16 cellular contexts compared by ENCODE assay signal in the genomic region with DNA sequence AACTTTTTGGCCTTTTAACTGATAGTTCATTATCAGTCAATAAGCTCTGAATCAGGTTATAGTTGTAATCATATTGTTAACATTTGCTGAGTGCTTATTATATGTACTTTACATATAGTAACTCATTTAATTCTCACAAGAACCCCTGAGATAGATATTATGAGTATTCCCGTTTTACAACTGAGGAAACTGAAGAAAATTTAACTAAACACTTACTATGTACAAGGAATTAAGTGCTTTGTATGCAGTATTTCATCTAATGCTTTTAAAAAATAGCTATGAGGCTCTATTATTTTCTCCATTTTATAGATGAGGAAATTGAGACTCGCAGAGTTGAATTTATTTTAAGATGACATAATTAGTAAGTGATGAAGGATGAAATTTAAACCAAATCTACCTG. TPM values are rescaled to one million over a fixed set of nuclear protein-coding genes. Genes with fewer than 3 reads are reported as not detected.
DNase-seq lines count a peak whose midpoint lies in the region; ATAC-seq and TF ChIP-seq lines count a peak whose summit lies in the region.
"Had no signal": no experiment of that assay in that cellular context is flagged by ENCODE, and none has a peak within 500 bp of the region (broad histone marks: within the 10 kb centered on the region; RNA-seq: fewer than 3 reads in every experiment).

No MANE protein-coding gene starts in this region.

- no peak overlapping the region for H2BK120ac ChIP-seq in H9 (ENCODE audit: low read depth, low read length, poor library complexity, severe bottlenecking)

- H3K18ac ChIP-seq in H9 (ENCODE audit: insufficient read length, low read depth, low read length): no peak overlapping the region

- H3K4me1 ChIP-seq in H9 (ENCODE audit: insufficient read depth, low read length): peaks cover 16% of the 10 kb centered on the region
- peaks cover 24% of the 10 kb centered on the region for H3K4me1 ChIP-seq in RWPE2 (ENCODE audit: insufficient read depth, poor library complexity, severe bottlenecking)
- H3K4me1 ChIP-seq: Peyer's patch had no signal

- H3K79me1 ChIP-seq in H9 (ENCODE audit: insufficient read depth, low read depth, low read length, poor library complexity, severe bottlenecking): no peaks in the 10 kb centered on the region

- no peak for TF ChIP-seq CTCF in H9 (conservative IDR thresholded peaks at IDR 0.05)
- no peak for TF ChIP-seq CTCF in RWPE2 (IDR thresholded peaks at IDR 0.05; ENCODE audit: poor library complexity, severe bottlenecking)
- no peak for TF ChIP-seq CTCF in osteocyte (IDR thresholded peaks at IDR 0.05)

- H3K27ac Mint-ChIP-seq in H9: peak overlapping the region in 2 of 3 experiments; percentile 99; a peak in 3 of 7 replicates
- H3K27ac Mint-ChIP-seq in osteocyte (ENCODE audit: unreplicated experiment): peak overlapping the region; percentile 98
- H3K27ac Mint-ChIP-seq: activated B cell treated with CpG ODN at 0.5 μM for 24 hours; activated CD4-positive, alpha-beta memory T cell treated with anti-CD3 and anti-CD28 coated beads for 36 hours had no signal

- no peak overlapping the region for H2BK12ac ChIP-seq in H9 (ENCODE audit: insufficient read length, low read depth, low read length)

- H3K9me3 Mint-ChIP-seq in H9: peaks cover 0 to 2% of the 10 kb centered on the region in 2 experiments; a peak in 1 of 5 replicates
- no peaks in the 10 kb centered on the region for H3K9me3 Mint-ChIP-seq in osteocyte (ENCODE audit: unreplicated experiment)
- H3K9me3 Mint-ChIP-seq: activated B cell treated with CpG ODN at 0.5 μM for 24 hours; activated CD4-positive, alpha-beta memory T cell treated with anti-CD3 and anti-CD28 coated beads for 36 hours had no signal

- H3K9me3 ChIP-seq in H9 (ENCODE audit: control insufficient read depth, low read depth, low read length) (no peaks in the 10 kb centered on the region), RWPE2 (ENCODE audit: severe bottlenecking) (peaks cover 2% of the 10 kb centered on the region)
- H3K9me3 ChIP-seq: Peyer's patch had no signal

- no peak overlapping the region for H3K23ac ChIP-seq in H9 (ENCODE audit: insufficient read length, low read depth, low read length)

- no peak overlapping the region for H2BK15ac ChIP-seq in H9 (ENCODE audit: low read depth, low read length)

- H4K8ac ChIP-seq in H9 (replicated peaks; ENCODE audit: insufficient read length, low read depth, low read length): no peak overlapping the region

- no peak overlapping the region for H3K56ac ChIP-seq in H9 (ENCODE audit: insufficient read length, low read depth, low read length)

- no CpG with 5 or more reads among the region's 2 CpGs for WGBS in H9 (ENCODE audit: extremely low coverage, insufficient read length, low lambda C conversion rate)

- no peak overlapping the region for H2AK5ac ChIP-seq in H9 (ENCODE audit: insufficient read length, low read length)

- no peak overlapping the region for H3K4ac ChIP-seq in H9 (ENCODE audit: low read depth, low read length)

- no peak overlapping the region for H3K4me3 Mint-ChIP-seq in H9
- peak overlapping the region; percentile 22 for H3K4me3 Mint-ChIP-seq in osteocyte (ENCODE audit: unreplicated experiment)
- H3K4me3 Mint-ChIP-seq: activated B cell treated with CpG ODN at 0.5 μM for 24 hours; activated CD4-positive, alpha-beta memory T cell treated with anti-CD3 and anti-CD28 coated beads for 36 hours had no signal

- H2BK5ac ChIP-seq in H9 (ENCODE audit: insufficient read length, low read length): no peak overlapping the region

- ATAC-seq in RWPE2 (ENCODE audit: low read depth) (no peak), GM21360 (IDR thresholded peaks at IDR 0.05; ENCODE audit: unreplicated experiment) (no peak)

- H4K91ac ChIP-seq in H9 (ENCODE audit: insufficient read length, low read depth, low read length): no peak overlapping the region

- H3K27ac ChIP-seq in H9 (ENCODE audit: insufficient read length, low read depth, low read length): no peak overlapping the region
- H3K27ac ChIP-seq in RWPE2 (ENCODE audit: poor library complexity, severe bottlenecking): peak overlapping the region; percentile 91
- H3K27ac ChIP-seq: Peyer's patch had no signal

- no peak overlapping the region for H3K9ac ChIP-seq in H9 (ENCODE audit: extremely low read depth, insufficient read length, low read length)

- no peaks in the 10 kb centered on the region for H3K36me3 ChIP-seq in RWPE2 (ENCODE audit: low read depth)
- H3K36me3 ChIP-seq: Peyer's patch had no signal

- no peak overlapping the region for H2AFZ ChIP-seq in H9 (ENCODE audit: low read length)

- no peaks in the 10 kb centered on the region for H3K27me3 ChIP-seq in H9 (ENCODE audit: insufficient read depth, low read length)
- no peaks in the 10 kb centered on the region for H3K27me3 ChIP-seq in RWPE2 (ENCODE audit: insufficient read depth, poor library complexity, severe bottlenecking)
- H3K27me3 ChIP-seq: Peyer's patch had no signal

- H2BK20ac ChIP-seq in H9 (ENCODE audit: low read depth, low read length, poor library complexity, severe bottlenecking): no peak overlapping the region

- H3K79me2 ChIP-seq in H9 (ENCODE audit: insufficient read depth, low read length): no peaks in the 10 kb centered on the region

- DNase-seq in H9 (no peak), RWPE2 (ENCODE audit: low spot score) (no peak), dedifferentiated amniotic fluid mesenchymal stem cell (ENCODE audit: extremely low spot score) (peak; percentile 2), osteocyte (ENCODE audit: extremely low spot score, unreplicated experiment) (no peak), NCI-H226 (no peak), DMS153 (lab: John Stamatoyannopoulos, UW) (no peak), NCI-H2171 (lab: John Stamatoyannopoulos, UW) (no peak)
- DNase-seq: activated B cell treated with CpG ODN at 0.5 μM for 24 hours; activated CD4-positive, alpha-beta memory T cell treated with anti-CD3 and anti-CD28 coated beads for 36 hours; activated gamma-delta T cell; AML-193; GF-D8; Peyer's patch; stimulated activated CD4-positive, alpha-beta T cell treated with anti-CD3 and anti-CD28 coated beads, Interleukin-4, amount 100 ng/mL, for 24 hours; stimulated activated naive CD4-positive, alpha-beta T cell treated with Interleukin-2 at 50 U/mL for 16 hours had no signal

- no peaks in the 10 kb centered on the region for H3K23me2 ChIP-seq in H9 (ENCODE audit: insufficient read length, low read depth, low read length, poor library complexity, severe bottlenecking)

- H3K4me3 ChIP-seq in RWPE2 (ENCODE audit: severe bottlenecking): no peak overlapping the region
- H3K4me3 ChIP-seq: Peyer's patch had no signal

- H4K20me1 ChIP-seq in H9 (ENCODE audit: control insufficient read depth, insufficient read depth, insufficient read length): no peaks in the 10 kb centered on the region

- H3K4me1 Mint-ChIP-seq in H9: peaks cover 39 to 42% of the 10 kb centered on the region in 2 experiments
- peaks cover 32% of the 10 kb centered on the region for H3K4me1 Mint-ChIP-seq in osteocyte (ENCODE audit: unreplicated experiment)
- H3K4me1 Mint-ChIP-seq: activated B cell treated with CpG ODN at 0.5 μM for 24 hours had no signal

- no peak overlapping the region for H4K5ac ChIP-seq in H9 (ENCODE audit: insufficient read length, low read depth, low read length)

- H3K27me3 Mint-ChIP-seq in H9 (ENCODE audit: low read depth) (no peaks in the 10 kb centered on the region), osteocyte (ENCODE audit: unreplicated experiment) (no peaks in the 10 kb centered on the region)
- H3K27me3 Mint-ChIP-seq: activated CD4-positive, alpha-beta memory T cell treated with anti-CD3 and anti-CD28 coated beads for 36 hours had no signal

- no peak overlapping the region for H3K4me2 ChIP-seq in H9 (ENCODE audit: insufficient read depth, insufficient read length, low read length)

- no peak overlapping the region for H3K14ac ChIP-seq in H9 (ENCODE audit: insufficient read depth, low read length)

- H3K36me3 Mint-ChIP-seq in H9 (ENCODE audit: insufficient read depth in 1 of 3, low read depth in 3 of 3) (peaks cover 0 to 15% (median 0%) of the 10 kb centered on the region in 3 experiments; a peak in 2 of 7 replicates), osteocyte (ENCODE audit: unreplicated experiment) (no peaks in the 10 kb centered on the region)
- H3K36me3 Mint-ChIP-seq: activated CD4-positive, alpha-beta memory T cell treated with anti-CD3 and anti-CD28 coated beads for 36 hours had no signal

- no peak overlapping the region for H3T11ph ChIP-seq in H9 (ENCODE audit: low read length)

RNA-seq across cellular contexts. Expression of a gene that starts 27.7 kb away (rescaled TPM):
- total RNA-seq in H9 (2021) (95.2 and 99.0 TPM in 2 replicates), osteocyte (29.2 and 33.4 TPM in 2 replicates)
